Comparison of ENCODE assay signal across 19 cellular contexts in genomic region chr1:109388208-109388711, GRCh38. TPM values are rescaled to one million over a fixed set of nuclear protein-coding genes. Genes with fewer than 3 reads are reported as not detected.
A peak's percentile ranks its signal among the peaks of the same experiment; 100 is the strongest.
DNase-seq lines count a peak whose midpoint lies in the region; ATAC-seq and TF ChIP-seq lines count a peak whose summit lies in the region.
"Had no signal": no experiment of that assay in that cellular context is flagged by ENCODE, and none has a peak within 500 bp of the region (broad histone marks: within the 10 kb centered on the region; RNA-seq: fewer than 3 reads in every experiment).

No MANE protein-coding gene starts in this region.

- H4K20me1 ChIP-seq in smooth muscle cell (ENCODE audit: low read depth): no peaks in the 10 kb centered on the region

- H3K27me3 ChIP-seq in dorsolateral prefrontal cortex (no peaks in the 10 kb centered on the region), psoas muscle (ENCODE audit: insufficient read depth in 3 of 3, low read length in 2 of 3) (no peaks in the 10 kb centered on the region), thyroid gland (no peaks in the 10 kb centered on the region), smooth muscle cell (ENCODE audit: low read depth) (no peaks in the 10 kb centered on the region)
- H3K27me3 ChIP-seq: hepatocyte had no signal

- TF ChIP-seq POLR2A in thyroid gland (IDR thresholded peaks at IDR 0.05): no peak

- H3K4me1 ChIP-seq in psoas muscle (peaks cover 87% of the 10 kb centered on the region), thyroid gland (peaks cover 71 to 89% of the 10 kb centered on the region in 2 donors), smooth muscle cell (ENCODE audit: low read depth) (peaks cover 17% of the 10 kb centered on the region)

- H3K27ac ChIP-seq in dorsolateral prefrontal cortex: peak overlapping the region in 57 of 59 donors; percentile 22 to 100 (median 95)
- peak overlapping the region; percentile 97 for H3K27ac ChIP-seq in psoas muscle
- peak overlapping the region; percentile 88 to 96 (median 94) for H3K27ac ChIP-seq in thyroid gland
- no peak overlapping the region for H3K27ac ChIP-seq in smooth muscle cell (ENCODE audit: low read depth)
- H3K27ac ChIP-seq: 22Rv1, hepatocyte, parathyroid adenoma had no signal

- peaks cover 25% of the 10 kb centered on the region for H3K79me2 ChIP-seq in smooth muscle cell (ENCODE audit: low read depth)

- H3K36me3 ChIP-seq in psoas muscle (ENCODE audit: insufficient read depth in 1 of 2, low read depth in 1 of 2) (no peaks in the 10 kb centered on the region), thyroid gland (no peaks in the 10 kb centered on the region), smooth muscle cell (ENCODE audit: low read depth) (no peaks in the 10 kb centered on the region)
- H3K36me3 ChIP-seq: HAP-1 had no signal

- H3F3A ChIP-seq in smooth muscle cell (ENCODE audit: low read depth): no peaks in the 10 kb centered on the region

- peak overlapping the region in 2 of 59 donors; percentile 77 to 78 for H3K4me3 ChIP-seq in dorsolateral prefrontal cortex
- peak overlapping the region; percentile 72 for H3K4me3 ChIP-seq in psoas muscle
- H3K4me3 ChIP-seq in thyroid gland (replicated peaks in 1 of 3): no peak overlapping the region
- H3K4me3 ChIP-seq in smooth muscle cell: no peak overlapping the region
- H3K4me3 ChIP-seq: HAP-1, hepatocyte had no signal

- DNase-seq in NCI-H82 (lab: John Stamatoyannopoulos, UW): peak; percentile 28
- no peak for DNase-seq in NCI-H82 treated with DMSO at 0.1 percent for 48 hours (lab: John Stamatoyannopoulos, UW; ENCODE audit: unreplicated experiment)
- DNase-seq in dorsolateral prefrontal cortex: no peak
- DNase-seq in psoas muscle: no peak
- no peak for DNase-seq in thyroid gland
- DNase-seq in RPMI8226: no peak
- DNase-seq in smooth muscle cell (lab: John Stamatoyannopoulos, UW; ENCODE audit: unreplicated experiment): no peak
- DNase-seq: activated CD4-positive, alpha-beta T cell treated with anti-CD3 and anti-CD28 coated beads for 4 hours; activated naive CD4-positive, alpha-beta T cell treated with anti-CD3 and anti-CD28 coated beads, Interleukin-2, amount 10 ng/mL, durations not matched to agents 7 days and 5 days; activated T-cell treated with anti-CD3 and anti-CD28 coated beads, Interleukin-2, amount 50 U/mL, for 72 hours; CD4-positive, alpha-beta memory T cell; NCI-H187; NCI-H526 treated with DMSO at 0.1 percent for 48 hours; stimulated activated CD4-positive, alpha-beta T cell treated with anti-CD3 and anti-CD28 coated beads, Interleukin-1b, Interleukin-23, amount 100 ng/mL, for 48 hours had no signal

- WGBS in psoas muscle, 3 donors: 74 to 91% (median 85%) methylated on average over 5 of the region's 5 CpGs
- 95 to 97% methylated on average over 5 of the region's 5 CpGs for WGBS in thyroid gland, 2 donors
- WGBS in smooth muscle cell (ENCODE audit: low lambda C conversion rate): 96% methylated on average over 5 of the region's 5 CpGs

- H2AFZ ChIP-seq in smooth muscle cell (ENCODE audit: low read depth): no peak overlapping the region
- H2AFZ ChIP-seq: hepatocyte, parathyroid adenoma had no signal

- TF ChIP-seq CTCF in dorsolateral prefrontal cortex (IDR thresholded peaks at IDR 0.05 in 54 of 56, conservative IDR thresholded peaks at IDR 0.05 in 2 of 56; ENCODE audit: low read depth in 1 of 56, partially characterized antibody in 56 of 56) (no peak), psoas muscle (IDR thresholded peaks at IDR 0.05) (no peak), thyroid gland (IDR thresholded peaks at IDR 0.05) (no peak), smooth muscle cell (IDR thresholded peaks at IDR 0.05; ENCODE audit: borderline replicate concordance, insufficient read depth, poor library complexity, severe bottlenecking) (no peak)

- H3K9me3 ChIP-seq in psoas muscle: no peaks in the 10 kb centered on the region
- H3K9me3 ChIP-seq in thyroid gland: no peaks in the 10 kb centered on the region
- H3K9me3 ChIP-seq in smooth muscle cell (replicated peaks; ENCODE audit: low read depth): no peaks in the 10 kb centered on the region
- H3K9me3 ChIP-seq: HAP-1 had no signal

- ATAC-seq in psoas muscle (no peak), GM18907 (IDR thresholded peaks at IDR 0.05; ENCODE audit: unreplicated experiment) (no peak)
- ATAC-seq: activated T-cell treated with anti-CD3 and anti-CD28 coated beads, Interleukin-2, amount 50 U/mL, for 72 hours had no signal

- H3K4me2 ChIP-seq in smooth muscle cell: no peak overlapping the region
- H3K4me2 ChIP-seq: hepatocyte had no signal

- intact Hi-C loops in dorsolateral prefrontal cortex (cut with DNase I): no loop called here
- intact Hi-C loops in psoas muscle (cut with DNase I): no loop called here
- intact Hi-C loops in thyroid gland (cut with DNase I): no loop called here

- H3K9ac ChIP-seq in smooth muscle cell (ENCODE audit: low read depth): no peak overlapping the region
- H3K9ac ChIP-seq: parathyroid adenoma had no signal

RNA-seq across cellular contexts. Expression of gene SORT1, which starts 9.5 kb away (rescaled TPM):
- total RNA-seq in dorsolateral prefrontal cortex (100 to 1,000 TPM; 214 to 579 (median 329) TPM), psoas muscle (100 to 1,000 TPM; 123 to 363 (median 207) TPM), thyroid gland (100 to 1,000 TPM in 3 of 4 donors, 10 to 100 TPM in 1; 65.7 to 152 (median 137) TPM), smooth muscle cell (28.7 and 31.4 TPM in 2 replicates)
- polyA plus RNA-seq in psoas muscle (100 to 1,000 TPM in 1 of 3 donors, 10 to 100 TPM in 2; 15.8 to 131 (median 81.9) TPM), smooth muscle cell (9.8 and 17.0 TPM in 2 replicates)
- polyA plus RNA-seq: CD4-positive, alpha-beta memory T cell had no signal

RNA-seq across cellular contexts. Expression of gene PSMA5, which starts 38.0 kb away (rescaled TPM):
- total RNA-seq in dorsolateral prefrontal cortex (10 to 100 TPM; 25.5 to 74.2 (median 56.7) TPM), psoas muscle (100 to 1,000 TPM in 1 of 4 donors, 10 to 100 TPM in 3; 58.1 to 123 (median 94.6) TPM), thyroid gland (10 to 100 TPM; 25.1 to 35.7 (median 28.0) TPM), smooth muscle cell (54.0 and 57.2 TPM in 2 replicates)
- polyA plus RNA-seq in psoas muscle (100 to 1,000 TPM in 2 of 3 donors, 10 to 100 TPM in 1; 90.6 to 213 (median 146) TPM), smooth muscle cell (89.8 and 93.9 TPM in 2 replicates)
